Comparison of ENCODE assay signal across 8 cellular contexts in the genomic region with DNA sequence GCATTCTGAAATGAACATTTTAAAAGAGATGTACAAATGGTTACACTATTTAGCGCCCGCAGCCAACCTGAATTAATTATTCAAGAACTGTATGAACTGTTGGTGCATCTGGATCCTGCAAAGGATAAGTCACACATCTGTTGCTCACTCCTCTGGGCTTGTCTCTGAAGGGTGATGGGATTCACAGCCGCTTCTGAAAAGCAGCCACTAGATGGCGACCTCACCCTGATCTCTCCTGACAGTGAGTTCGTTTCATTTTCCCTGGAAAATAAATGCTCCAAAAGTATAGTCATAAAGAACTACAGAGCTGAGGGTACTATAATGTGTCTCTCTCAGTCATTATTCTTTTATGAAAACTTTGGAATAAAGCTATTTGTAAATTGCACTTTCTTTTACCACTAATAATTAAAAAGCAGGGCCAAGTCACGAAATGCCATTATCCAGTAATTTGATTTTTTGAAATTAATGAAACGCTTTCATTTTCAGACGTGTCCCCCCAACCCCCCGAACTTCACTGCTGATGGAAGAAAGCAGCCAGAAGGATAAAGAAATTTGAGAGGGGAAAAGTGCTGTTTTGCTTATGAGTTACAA.
DNase-seq lines count a peak whose midpoint lies in the region; ATAC-seq and TF ChIP-seq lines count a peak whose summit lies in the region.

No MANE protein-coding gene starts in this region.

- TF ChIP-seq CTCF in GM10248 (IDR thresholded peaks at IDR 0.05; ENCODE audit: control extremely low read depth, extremely low read depth, low read depth, missing control alignments) (peak; percentile 89), brain (conservative IDR thresholded peaks at IDR 0.05) (peak; percentile 80 to 84)

- peaks cover 10% of the 10 kb centered on the region for H3K4me1 Mint-ChIP-seq in brain

- DNase-seq in GM10248 (ENCODE audit: extremely low spot score), result peak; percentile 53
- peak; percentile 27 for DNase-seq in NCI-H146 (lab: John Stamatoyannopoulos, UW)
- DNase-seq in T-helper 1 cell, result peak; percentile 7 to 19 (median 16)
- peak; percentile 72 for DNase-seq in iPS-NIHi11 (ENCODE audit: low spot score)
- DNase-seq in stimulated activated CD4-positive, alpha-beta T cell treated with anti-CD3 and anti-CD28 coated beads, Interleukin-12 subunit alpha, Interleukin-12 subunit beta, amount 100 ng/mL, for 24 hours (ENCODE audit: low read depth in 2 of 2), result peak; percentile 5 to 48

- H3K36me3 Mint-ChIP-seq in brain, result peaks cover 10% of the 10 kb centered on the region

- ATAC-seq in HG02588 (IDR thresholded peaks at IDR 0.05; ENCODE audit: unreplicated experiment), result peak; percentile 65
- ATAC-seq in GM19324 (IDR thresholded peaks at IDR 0.05; ENCODE audit: low FRiP score, unreplicated experiment), result no peak

- POLR2A ChIA-PET in GM10248 (lab: Yijun Ruan, JAX), result no interaction called here

- no peaks in the 10 kb centered on the region for H3K9me3 Mint-ChIP-seq in brain

- no peak overlapping the region for H3K27ac Mint-ChIP-seq in brain

- CTCF ChIA-PET in GM10248 (lab: Yijun Ruan, JAX), result interaction anchor here (0.6 to 3.6 kb wide), 16 partner anchors 8 to 1890 kb away, joined by 3 to 32 read pairs (median 4); no protein-coding TSS in a partner anchor

- H3K4me3 Mint-ChIP-seq in brain, result peak overlapping the region in 2 of 5 experiments; percentile 2 to 44

- H3K27me3 Mint-ChIP-seq in brain, result no peaks in the 10 kb centered on the region

Comparison
In these comparisons a context has a peak if more than half of its experiments do, and no peak if none do; other contexts are left out.
1. DNase-seq: peak in every context shown above with its lines; median percentile 72 in iPS-NIHi11; 53 in GM10248; 27 in NCI-H146; 26 in stimulated activated CD4-positive, alpha-beta T cell treated with anti-CD3 and anti-CD28 coated beads, Interleukin-12 subunit alpha, Interleukin-12 subunit beta, amount 100 ng/mL, for 24 hours; 16 in T-helper 1 cell.